In genomic region chr14:21202463-21203358, GRCh38 we compare ENCODE assay signal across 17 cellular contexts. TPM values are rescaled to one million over a fixed set of nuclear protein-coding genes. Genes with fewer than 3 reads are reported as not detected.
DNase-seq lines count a peak whose midpoint lies in the region; ATAC-seq, FAIRE-seq and TF ChIP-seq lines count a peak whose summit lies in the region.
"Had no signal": no experiment of that assay in that cellular context is flagged by ENCODE, and none has a peak within 500 bp of the region (broad histone marks: within the 10 kb centered on the region; RNA-seq: fewer than 3 reads in every experiment).

No MANE protein-coding gene starts in this region.

- H2AFZ ChIP-seq in IMR-90 (replicated peaks; ENCODE audit: low read length, poor library complexity) (no peak overlapping the region), K562 (ENCODE audit: low read depth, low read length) (no peak overlapping the region)

- H3K4me3 Mint-ChIP-seq in activated naive CD4-positive, alpha-beta T cell treated with anti-CD3 and anti-CD28 coated beads, Interleukin-2, amount 50 U/mL, for 24 hours = peak overlapping the region; percentile 9
- H3K4me3 Mint-ChIP-seq in stimulated activated effector memory CD8-positive, alpha-beta T cell treated with anti-CD3 and anti-CD28 coated beads, Interleukin-12 subunit alpha, Interleukin-12 subunit beta, amount 100 ng/mL, for 72 hours = no peak overlapping the region

- peaks cover 43% of the 10 kb centered on the region for H3K4me1 Mint-ChIP-seq in activated naive CD4-positive, alpha-beta T cell treated with anti-CD3 and anti-CD28 coated beads, Interleukin-2, amount 50 U/mL, for 24 hours
- H3K4me1 Mint-ChIP-seq in stimulated activated effector memory CD8-positive, alpha-beta T cell treated with anti-CD3 and anti-CD28 coated beads, Interleukin-12 subunit alpha, Interleukin-12 subunit beta, amount 100 ng/mL, for 72 hours = peaks cover 42% of the 10 kb centered on the region

- H3K27ac Mint-ChIP-seq in activated naive CD4-positive, alpha-beta T cell treated with anti-CD3 and anti-CD28 coated beads, Interleukin-2, amount 50 U/mL, for 24 hours = peak overlapping the region; percentile 73
- H3K27ac Mint-ChIP-seq in stimulated activated effector memory CD8-positive, alpha-beta T cell treated with anti-CD3 and anti-CD28 coated beads, Interleukin-12 subunit alpha, Interleukin-12 subunit beta, amount 100 ng/mL, for 72 hours = peak overlapping the region; percentile 68

- H3K4ac ChIP-seq in IMR-90 (ENCODE audit: low read depth, low read length) = no peak overlapping the region

- 100% methylated on average over 1 of the region's 4 CpGs; no CpG with 5 or more reads in 1 of the 2 experiments for WGBS in IMR-90 (ENCODE audit: extremely low coverage in 2 of 2, insufficient read length in 1 of 2), 2 experiments
- 46% methylated on average over 4 of the region's 4 CpGs for WGBS in K562 (ENCODE audit: insufficient coverage, low coverage, missing lambda C conversion rate)

- CTCF ChIA-PET in IMR-90 (lab: Yijun Ruan, JAX) (no interaction called here), K562 (lab: Yijun Ruan, JAX; ENCODE audit: low intra/inter-chr PET ratio) (no interaction called here)

- POLR2A ChIA-PET in IMR-90 (lab: Charles Lee; ENCODE audit: unreplicated experiment) = no interaction called here
- POLR2A ChIA-PET in K562 (lab: Yijun Ruan, JAX) = interaction anchor here (0.5 to 3.8 kb wide), 4 partner anchors 10 to 188 kb away, joined by 3 to 20 read pairs (median 3); no protein-coding TSS in a partner anchor

- no peak overlapping the region for H2BK120ac ChIP-seq in IMR-90 (ENCODE audit: low read depth, low read length)

- TF ChIP-seq CTCF in IMR-90 (conservative IDR thresholded peaks at IDR 0.05; ENCODE audit: low read depth, low read length) = no peak
- no peak for TF ChIP-seq CTCF in K562 (IDR thresholded peaks at IDR 0.05 in 2 of 3, conservative IDR thresholded peaks at IDR 0.05 in 1 of 3; ENCODE audit: insufficient read depth in 2 of 3, low read depth in 1 of 3, low read length in 3 of 3)

- FAIRE-seq in K562 (lab: Jason Lieb, UNC) = no peak

- BruUV-seq in IMR-90 (replicated peaks; lab: Mats Ljungman, UMichigan) (TSS peak; percentile 2), K562 (replicated peaks; lab: Mats Ljungman, UMichigan) (TSS peak; percentile 5)

- no peak overlapping the region for H3K56ac ChIP-seq in IMR-90 (ENCODE audit: extremely low read depth, insufficient read depth, low read length)

- H2BK5ac ChIP-seq in IMR-90 (ENCODE audit: low read depth, low read length, poor library complexity, severe bottlenecking) = no peak overlapping the region

- no peaks in the 10 kb centered on the region; the same call in 1 of the 2 replicates for H3K4me1 ChIP-seq in IMR-90 (ENCODE audit: control insufficient read depth, insufficient read depth, low read length)
- no peaks in the 10 kb centered on the region for H3K4me1 ChIP-seq in K562 (replicated peaks in 1 of 2; ENCODE audit: control insufficient read depth in 2 of 2, insufficient read depth in 2 of 2, low read length in 2 of 2)

- H3K9me1 ChIP-seq in IMR-90 (ENCODE audit: insufficient read depth, low read length) = peaks cover 4% of the 10 kb centered on the region; the same call in 1 of the 2 replicates
- no peaks in the 10 kb centered on the region for H3K9me1 ChIP-seq in K562 (ENCODE audit: control insufficient read depth, insufficient read depth, low read length)

- H3K4me3 ChIP-seq in IMR-90 (ENCODE audit: insufficient read depth, low read depth, low read length) = no peak overlapping the region
- H3K4me3 ChIP-seq in K562 = no peak overlapping the region
- H3K4me3 ChIP-seq: lung had no signal

- H3K27me3 Mint-ChIP-seq in activated naive CD4-positive, alpha-beta T cell treated with anti-CD3 and anti-CD28 coated beads, Interleukin-2, amount 50 U/mL, for 24 hours = no peaks in the 10 kb centered on the region

- dilution Hi-C loops in IMR-90 (cut with HindIII; ENCODE audit: low sequenced_read_pairs, unreplicated experiment) = no loop called here

- H3K36me3 Mint-ChIP-seq in activated naive CD4-positive, alpha-beta T cell treated with anti-CD3 and anti-CD28 coated beads, Interleukin-2, amount 50 U/mL, for 24 hours = peaks cover 28% of the 10 kb centered on the region
- H3K36me3 Mint-ChIP-seq in stimulated activated effector memory CD8-positive, alpha-beta T cell treated with anti-CD3 and anti-CD28 coated beads, Interleukin-12 subunit alpha, Interleukin-12 subunit beta, amount 100 ng/mL, for 72 hours = peaks cover 75% of the 10 kb centered on the region

- H4K20me1 ChIP-seq in IMR-90 (ENCODE audit: insufficient read depth, low read length) (no peaks in the 10 kb centered on the region; the same call in none of the 2 replicates), K562 (replicated peaks; ENCODE audit: control insufficient read depth, insufficient read depth, low read length) (no peaks in the 10 kb centered on the region)

- H3K27ac ChIP-seq in IMR-90 (ENCODE audit: insufficient read depth, low read length) (no peak overlapping the region), K562 (ENCODE audit: extremely low read depth, low read depth, low read length) (no peak overlapping the region)

- H3K18ac ChIP-seq in IMR-90 (ENCODE audit: low read depth, low read length) = no peak overlapping the region

- no peak overlapping the region for H3K14ac ChIP-seq in IMR-90 (replicated peaks; ENCODE audit: low read depth, low read length)

- TF ChIP-seq RAD21 in IMR-90 (IDR thresholded peaks at IDR 0.05; ENCODE audit: low read length) (no peak), K562 (CRISPR knock-in tag; conservative IDR thresholded peaks at IDR 0.05 in 1 of 2, IDR thresholded peaks at IDR 0.05 in 1 of 2) (no peak)

- H3K27me3 ChIP-seq in IMR-90 (ENCODE audit: control insufficient read depth, insufficient read depth, low read length) = no peaks in the 10 kb centered on the region
- H3K27me3 ChIP-seq in K562 (ENCODE audit: control insufficient read depth in 2 of 2, insufficient read depth in 2 of 2, low read length in 2 of 2) = no peaks in the 10 kb centered on the region

- H2AK5ac ChIP-seq in IMR-90 (ENCODE audit: low read depth, low read length) = no peak overlapping the region

- H4K8ac ChIP-seq in IMR-90 (ENCODE audit: low read depth in 2 of 2, low read length in 2 of 2) = no peak overlapping the region

- TF ChIP-seq POLR2A in IMR-90 (IDR thresholded peaks at IDR 0.05; ENCODE audit: low read depth, low read length) (no peak), K562 (conservative IDR thresholded peaks at IDR 0.05) (no peak)

- H2BK15ac ChIP-seq in IMR-90 (ENCODE audit: low read depth, low read length) = no peak overlapping the region

- H4K91ac ChIP-seq in IMR-90 (ENCODE audit: insufficient read depth, low read depth, low read length) = no peak overlapping the region

- H3K9me3 Mint-ChIP-seq in activated naive CD4-positive, alpha-beta T cell treated with anti-CD3 and anti-CD28 coated beads, Interleukin-2, amount 50 U/mL, for 24 hours = no peaks in the 10 kb centered on the region
- no peaks in the 10 kb centered on the region for H3K9me3 Mint-ChIP-seq in stimulated activated effector memory CD8-positive, alpha-beta T cell treated with anti-CD3 and anti-CD28 coated beads, Interleukin-12 subunit alpha, Interleukin-12 subunit beta, amount 100 ng/mL, for 72 hours

- no peak overlapping the region for H3K23ac ChIP-seq in IMR-90 (ENCODE audit: low read depth, low read length)

- no peak for DNase-seq in activated naive CD4-positive, alpha-beta T cell (lab: John Stamatoyannopoulos, UW)
- DNase-seq in IMR-90 (no peak), K562 (ENCODE audit: extremely low read depth in 1 of 4, low spot score in 3 of 4) (no peak)
- peak in 1 of 2 donors; percentile 36 for DNase-seq in stimulated activated effector memory CD8-positive, alpha-beta T cell treated with anti-CD3 and anti-CD28 coated beads, Interleukin-12 subunit alpha, Interleukin-12 subunit beta, amount 100 ng/mL, for 72 hours (ENCODE audit: low spot score in 2 of 2)
- DNase-seq: activated CD8-positive, alpha-beta memory T cell treated with anti-CD3 and anti-CD28 coated beads, Interleukin-2, amount 50 U/mL, for 4 hours; DMS53; foreskin melanocyte; NCI-H1048; NCI-H774; retina; stimulated activated CD4-positive, alpha-beta T cell treated with anti-CD3 and anti-CD28 coated beads, Interleukin-15, amount 100 ng/mL, for 24 hours had no signal

- TF ChIP-seq EP300 in K562 (IDR thresholded peaks at IDR 0.05; ENCODE audit: low read length) = no peak

- H3K9ac ChIP-seq in IMR-90 (ENCODE audit: low read depth, low read length) = no peak overlapping the region
- H3K9ac ChIP-seq in K562 (ENCODE audit: insufficient read depth in 1 of 2, low read depth in 2 of 2, low read length in 2 of 2) = no peak overlapping the region

- in situ Hi-C loops in IMR-90 (cut with MboI; ENCODE audit: low sequenced_read_pairs) = no loop called here
- in situ Hi-C loops in K562 (cut with MboI) = no loop called here

- intact Hi-C loops in IMR-90 (cut with micrococcal nuclease) (no loop called here), K562 (cut with micrococcal nuclease) (no loop called here)

- H3K79me2 ChIP-seq in K562 (ENCODE audit: control insufficient read depth, insufficient read depth, low read length) = no peaks in the 10 kb centered on the region; the same call in 2 of the 3 replicates

- H2BK20ac ChIP-seq in IMR-90 (ENCODE audit: low read depth, low read length) = no peak overlapping the region

- H3K79me1 ChIP-seq in IMR-90 (ENCODE audit: low read depth in 1 of 2, low read length in 2 of 2) = peaks cover 0 to 29% of the 10 kb centered on the region in 2 experiments; a peak in 2 of 4 replicates

- no peak overlapping the region for H2AK9ac ChIP-seq in IMR-90 (replicated peaks; ENCODE audit: low read depth, low read length, poor library complexity)

- no peak overlapping the region for H4K5ac ChIP-seq in IMR-90 (ENCODE audit: low read depth, low read length)

- ATAC-seq in IMR-90 (ENCODE audit: low read depth) (no peak), K562 (no peak), HG02588 (IDR thresholded peaks at IDR 0.05; ENCODE audit: unreplicated experiment) (no peak), HG02973 (IDR thresholded peaks at IDR 0.05; ENCODE audit: unreplicated experiment) (no peak), HG03045 (IDR thresholded peaks at IDR 0.05; ENCODE audit: unreplicated experiment) (no peak)
- ATAC-seq in stimulated activated effector memory CD8-positive, alpha-beta T cell treated with anti-CD3 and anti-CD28 coated beads, Interleukin-12 subunit alpha, Interleukin-12 subunit beta, amount 100 ng/mL, for 72 hours = no peak

- H3K9me3 ChIP-seq in IMR-90 (ENCODE audit: control insufficient read depth, insufficient read depth, low read length) (no peaks in the 10 kb centered on the region), K562 (replicated peaks; ENCODE audit: control insufficient read depth, insufficient read depth, low read depth, low read length) (no peaks in the 10 kb centered on the region)

- H3K36me3 ChIP-seq in IMR-90 (ENCODE audit: control insufficient read depth, insufficient read depth, low read length) (peaks cover 13% of the 10 kb centered on the region), K562 (ENCODE audit: control insufficient read depth, insufficient read depth, low read length) (peaks cover 28% of the 10 kb centered on the region)

- H3K4me2 ChIP-seq in IMR-90 (ENCODE audit: low read depth, low read length) = no peak overlapping the region
- H3K4me2 ChIP-seq in K562 (ENCODE audit: insufficient read depth, low read length) = no peak overlapping the region

RNA-seq across cellular contexts. Expression of gene OR5AU1, which starts 46.8 kb away (rescaled TPM):
- total RNA-seq in IMR-90 (2012; rRNA removed) (not detected in 2 replicates), K562 (2014; rRNA removed) (not detected in 2 replicates), K562 (2014; rRNA removed; fragmentation: Illumina TruSeq; extraction: Trizol) (not detected in 2 replicates), K562 (2015; rRNA removed; fragmentation: Illumina TruSeq; extraction: Trizol) (not detected in 2 replicates), K562 (2021) (not detected in 2 replicates)
- polyA plus RNA-seq in IMR-90 (2012; rRNA removed) (not detected in 2 replicates), K562 (2011; rRNA removed) (not detected in 2 replicates), K562 (2014; fragmentation: Illumina TruSeq; extraction: Trizol) (not detected in 2 replicates), K562 (2014; fragmentation: Nextera tagmentation; extraction: Ambion mirVana) (not detected), K562 (2014; rRNA removed) (not detected in 2 replicates)
- not detected in 2 replicates for polyA plus RNA-seq in IMR-90 (2012; cell fraction: cytosol; rRNA removed)
- not detected in 2 replicates for polyA plus RNA-seq in IMR-90 (2012; cell fraction: nucleus; rRNA removed; ENCODE audit: low replicate concordance)
- total RNA-seq in K562 (2011; cell fraction: chromatin; rRNA removed; ENCODE audit: low replicate concordance) = not detected in 2 replicates
- total RNA-seq in K562 (2011; cell fraction: nucleolus; rRNA removed) = not detected in 2 replicates
- total RNA-seq in K562 (2011; cell fraction: nucleoplasm; rRNA removed) = not detected in 2 replicates
- not detected in 2 replicates for polyA plus RNA-seq in K562 (2011; cell fraction: cytosol; rRNA removed)
- polyA plus RNA-seq in K562 (2011; cell fraction: nucleus; rRNA removed) = not detected in 2 replicates
- not detected in 2 replicates for polyA plus RNA-seq in K562 (2012)
- polyA minus RNA-seq in K562 (2011; rRNA and poly(A)+ RNA removed) = 0.06 TPM in 1 of 2 replicates, not detected in the other
- not detected in 2 replicates for polyA minus RNA-seq in K562 (2011; cell fraction: cytosol; rRNA and poly(A)+ RNA removed)
- not detected in 2 replicates for polyA minus RNA-seq in K562 (2011; cell fraction: nucleus; rRNA and poly(A)+ RNA removed)
- total RNA-seq: lung had no signal
- polyA plus RNA-seq: adipose tissue, lung had no signal
